ENCODE assay signal across 1 cellular context in genomic region chr6:41092421-41093140, GRCh38.
TF ChIP-seq lines count a peak whose summit lies in the region.

No MANE protein-coding gene starts in this region.

TF ChIP-seq in K562, 482 proteins besides CTCF, POLR2A, EP300 and RAD21:
- 0 out of 2 replicates have a peak, but pooled peaks have one; percentile 5 for TF ChIP-seq SMC3 (conservative IDR thresholded peaks at IDR 0.05; ENCODE audit: insufficient read depth, low read depth, low read length)
- TF ChIP-seq FOXK2 (conservative IDR thresholded peaks at IDR 0.05 in 1 of 2, IDR thresholded peaks at IDR 0.05 in 1 of 2; ENCODE audit: low read depth in 2 of 2), result no peak
